21 cellular contexts compared by ENCODE assay signal in the genomic region with DNA sequence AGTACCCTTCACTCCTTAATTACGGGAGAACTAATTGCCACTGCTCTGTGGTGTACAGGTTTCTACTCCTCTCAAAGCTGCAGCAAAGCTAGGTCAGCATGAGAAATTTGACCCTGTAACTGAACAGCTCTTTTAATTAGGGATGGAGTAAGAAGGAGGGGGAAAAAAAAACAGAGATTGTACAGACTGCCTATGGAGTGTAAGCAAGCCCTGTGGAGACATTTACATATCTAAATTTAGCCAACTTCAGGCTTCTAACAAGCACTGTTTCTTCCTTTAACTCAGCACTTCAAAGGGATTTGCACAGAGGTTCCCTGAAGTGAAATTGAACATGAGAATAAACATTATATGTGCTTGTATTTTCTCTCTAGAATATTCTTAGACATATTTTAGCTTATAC.
A peak's percentile ranks its signal among the peaks of the same experiment; 100 is the strongest.
DNase-seq lines count a peak whose midpoint lies in the region; ATAC-seq and TF ChIP-seq lines count a peak whose summit lies in the region.
"Had no signal": no experiment of that assay in that cellular context is flagged by ENCODE, and none has a peak within 500 bp of the region (broad histone marks: within the 10 kb centered on the region; RNA-seq: fewer than 3 reads in every experiment).

No MANE protein-coding gene starts in this region.

- 57% methylated on average over 1 of the region's 1 CpG; no CpG with 5 or more reads in 1 of the 2 experiments for WGBS in mesodermal cell (ENCODE audit: insufficient coverage in 2 of 2), 2 experiments

- 0 out of 3 replicates have a peak, but pooled peaks cover 2% of the 10 kb centered on the region for H3K9me3 Mint-ChIP-seq in GM23338
- H3K9me3 Mint-ChIP-seq: activated T-helper 17 cell treated with anti-CD3 and anti-CD28 coated beads, Interleukin-2, amount 50 U/mL, for 72 hours had no signal

- H3K27ac ChIP-seq in GM23338 (ENCODE audit: low read depth), result no peak overlapping the region
- peak overlapping the region; percentile 3 for H3K27ac ChIP-seq in mesodermal cell (ENCODE audit: low read depth, low read length, severe bottlenecking)
- H3K27ac ChIP-seq: prostate gland, upper lobe of left lung had no signal

- ATAC-seq in GM23338 (peak; percentile 53; the same call in 2 of the 3 replicates), GM21526 (IDR thresholded peaks at IDR 0.05; ENCODE audit: low FRiP score, unreplicated experiment) (no peak)
- ATAC-seq: activated T-helper 17 cell treated with anti-CD3 and anti-CD28 coated beads, Interleukin-2, amount 50 U/mL, for 72 hours; left lobe of liver; T-cell had no signal

- H3K4me1 ChIP-seq in GM23338 (ENCODE audit: insufficient read depth) (peaks cover 18% of the 10 kb centered on the region), NT2/D1 (ENCODE audit: insufficient read depth, insufficient read length) (no peaks in the 10 kb centered on the region), mesodermal cell (ENCODE audit: control insufficient read depth, insufficient read depth, low read length, poor library complexity, severe bottlenecking) (no peaks in the 10 kb centered on the region)
- H3K4me1 ChIP-seq: prostate gland had no signal

- no peak overlapping the region; the same call in 2 of the 3 replicates for H3K4me3 Mint-ChIP-seq in GM23338
- H3K4me3 Mint-ChIP-seq: activated T-helper 17 cell treated with anti-CD3 and anti-CD28 coated beads, Interleukin-2, amount 50 U/mL, for 72 hours; CD4-positive, alpha-beta memory T cell; T-cell had no signal

- H3F3A ChIP-seq in GM23338 (replicated peaks; ENCODE audit: low read depth), result no peaks in the 10 kb centered on the region

- no peak overlapping the region for H3K27ac Mint-ChIP-seq in GM23338
- H3K27ac Mint-ChIP-seq: activated T-helper 17 cell treated with anti-CD3 and anti-CD28 coated beads, Interleukin-2, amount 50 U/mL, for 72 hours; CD4-positive, alpha-beta memory T cell; T-cell had no signal

- H3K9me3 ChIP-seq in NT2/D1 (ENCODE audit: insufficient read depth, low read length) (peaks cover 17% of the 10 kb centered on the region), mesodermal cell (ENCODE audit: control insufficient read depth, low read length) (peaks cover under 1% of the 10 kb centered on the region)
- H3K9me3 ChIP-seq: prostate gland, upper lobe of left lung had no signal

- H3K27me3 ChIP-seq in GM23338 (ENCODE audit: insufficient read depth) (no peaks in the 10 kb centered on the region), NT2/D1 (ENCODE audit: insufficient read depth, insufficient read length) (no peaks in the 10 kb centered on the region)
- H3K27me3 ChIP-seq: upper lobe of left lung had no signal

- H3K4me3 ChIP-seq in GM23338, result no peak overlapping the region
- no peak overlapping the region for H3K4me3 ChIP-seq in NT2/D1 (ENCODE audit: insufficient read length, low read depth)
- no peak overlapping the region for H3K4me3 ChIP-seq in mesodermal cell (ENCODE audit: extremely low read depth, insufficient read depth, low read length, poor library complexity, severe bottlenecking)
- H3K4me3 ChIP-seq: prostate gland, upper lobe of left lung had no signal

- no peak overlapping the region for H3K9ac ChIP-seq in NT2/D1 (ENCODE audit: insufficient read length, low read depth)

- DNase-seq in GM23338 (ENCODE audit: low spot score), result peak; percentile 14
- peak; percentile 25 for DNase-seq in NCI-H1436 (lab: John Stamatoyannopoulos, UW)
- DNase-seq in NT2/D1 (ENCODE audit: low read depth, low spot score), result peak; percentile 11
- DNase-seq in activated CD4-positive, alpha-beta T cell treated with anti-CD3 and anti-CD28 coated beads for 1 hour, result no peak
- DNase-seq in HuH-7 (ENCODE audit: low spot score), result no peak
- DNase-seq: activated CD4-positive, alpha-beta T cell treated with anti-CD3 and anti-CD28 coated beads for 48 hours; CD4-positive, alpha-beta memory T cell; cortex of kidney; Kasumi-1; NCI-H1048; OCI-M1; SHP77 treated with DMSO at 0.1 percent for 48 hours; small intestine; stimulated activated CD4-positive, alpha-beta T cell treated with anti-CD3 and anti-CD28 coated beads, Interleukin-4, amount 100 ng/mL, for 1 hour; T-cell; upper lobe of left lung had no signal

- H3K9me2 ChIP-seq in GM23338 (ENCODE audit: insufficient read depth), result 0 out of 2 replicates have a peak, but pooled peaks cover 6% of the 10 kb centered on the region

- TF ChIP-seq CTCF in GM23338 (conservative IDR thresholded peaks at IDR 0.05; ENCODE audit: low read depth in 2 of 2), result no peak

- no peaks in the 10 kb centered on the region for H3K36me3 Mint-ChIP-seq in GM23338 (ENCODE audit: low read depth)
- H3K36me3 Mint-ChIP-seq: CD4-positive, alpha-beta memory T cell; T-cell had no signal

- H2AFZ ChIP-seq in GM23338, result no peak overlapping the region

- peaks cover 26% of the 10 kb centered on the region; the same call in 2 of the 3 replicates for H3K4me1 Mint-ChIP-seq in GM23338
- H3K4me1 Mint-ChIP-seq: activated T-helper 17 cell treated with anti-CD3 and anti-CD28 coated beads, Interleukin-2, amount 50 U/mL, for 72 hours; CD4-positive, alpha-beta memory T cell; T-cell had no signal

- no peaks in the 10 kb centered on the region for H4K20me1 ChIP-seq in GM23338 (replicated peaks; ENCODE audit: insufficient read depth)

- H3K36me3 ChIP-seq in GM23338 (ENCODE audit: insufficient read depth) (no peaks in the 10 kb centered on the region), NT2/D1 (ENCODE audit: insufficient read depth, insufficient read length, low read length) (no peaks in the 10 kb centered on the region), mesodermal cell (ENCODE audit: control insufficient read depth, insufficient read depth, low read length) (no peaks in the 10 kb centered on the region)
- H3K36me3 ChIP-seq: prostate gland, upper lobe of left lung had no signal

- H3K27me3 Mint-ChIP-seq in GM23338 (ENCODE audit: insufficient read depth, low read depth, poor library complexity), result peaks cover 2% of the 10 kb centered on the region
- H3K27me3 Mint-ChIP-seq: activated T-helper 17 cell treated with anti-CD3 and anti-CD28 coated beads, Interleukin-2, amount 50 U/mL, for 72 hours; CD4-positive, alpha-beta memory T cell; T-cell had no signal

- peak overlapping the region; percentile 53; the same call in 1 of the 2 replicates for H3K4me2 ChIP-seq in GM23338

- H3K79me2 ChIP-seq in GM23338 (replicated peaks; ENCODE audit: insufficient read depth), result no peaks in the 10 kb centered on the region

TF ChIP-seq in GM23338, 12 proteins besides CTCF, POLR2A, EP300 and RAD21 (continues in another document):
- TF ChIP-seq EZH2phosphoT487 (IDR thresholded peaks at IDR 0.05; ENCODE audit: unreplicated experiment), result no peak
- TF ChIP-seq JUNB (IDR thresholded peaks at IDR 0.05; ENCODE audit: unreplicated experiment), result no peak
- no peak for TF ChIP-seq POLR2AphosphoS5 (IDR thresholded peaks at IDR 0.05; ENCODE audit: low read depth)
- TF ChIP-seq CREB1 (CRISPR knock-in tag; IDR thresholded peaks at IDR 0.05; ENCODE audit: low read depth), result no peak
- no peak for TF ChIP-seq ZNF331 (CRISPR knock-in tag; IDR thresholded peaks at IDR 0.05; ENCODE audit: low read depth)
- TF ChIP-seq, protein P1, sequence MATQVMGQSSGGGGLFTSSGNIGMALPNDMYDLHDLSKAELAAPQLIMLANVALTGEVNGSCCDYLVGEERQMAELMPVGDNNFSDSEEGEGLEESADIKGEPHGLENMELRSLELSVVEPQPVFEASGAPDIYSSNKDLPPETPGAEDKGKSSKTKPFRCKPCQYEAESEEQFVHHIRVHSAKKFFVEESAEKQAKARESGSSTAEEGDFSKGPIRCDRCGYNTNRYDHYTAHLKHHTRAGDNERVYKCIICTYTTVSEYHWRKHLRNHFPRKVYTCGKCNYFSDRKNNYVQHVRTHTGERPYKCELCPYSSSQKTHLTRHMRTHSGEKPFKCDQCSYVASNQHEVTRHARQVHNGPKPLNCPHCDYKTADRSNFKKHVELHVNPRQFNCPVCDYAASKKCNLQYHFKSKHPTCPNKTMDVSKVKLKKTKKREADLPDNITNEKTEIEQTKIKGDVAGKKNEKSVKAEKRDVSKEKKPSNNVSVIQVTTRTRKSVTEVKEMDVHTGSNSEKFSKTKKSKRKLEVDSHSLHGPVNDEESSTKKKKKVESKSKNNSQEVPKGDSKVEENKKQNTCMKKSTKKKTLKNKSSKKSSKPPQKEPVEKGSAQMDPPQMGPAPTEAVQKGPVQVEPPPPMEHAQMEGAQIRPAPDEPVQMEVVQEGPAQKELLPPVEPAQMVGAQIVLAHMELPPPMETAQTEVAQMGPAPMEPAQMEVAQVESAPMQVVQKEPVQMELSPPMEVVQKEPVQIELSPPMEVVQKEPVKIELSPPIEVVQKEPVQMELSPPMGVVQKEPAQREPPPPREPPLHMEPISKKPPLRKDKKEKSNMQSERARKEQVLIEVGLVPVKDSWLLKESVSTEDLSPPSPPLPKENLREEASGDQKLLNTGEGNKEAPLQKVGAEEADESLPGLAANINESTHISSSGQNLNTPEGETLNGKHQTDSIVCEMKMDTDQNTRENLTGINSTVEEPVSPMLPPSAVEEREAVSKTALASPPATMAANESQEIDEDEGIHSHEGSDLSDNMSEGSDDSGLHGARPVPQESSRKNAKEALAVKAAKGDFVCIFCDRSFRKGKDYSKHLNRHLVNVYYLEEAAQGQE (IDR thresholded peaks at IDR 0.05; ENCODE audit: unreplicated experiment), result no peak
- TF ChIP-seq STAT1 (IDR thresholded peaks at IDR 0.05; ENCODE audit: unreplicated experiment), result no peak

Comparison
In these comparisons a context has a peak if more than half of its experiments do, and no peak if none do; other contexts are left out.
1. DNase-seq: peak in GM23338 (single experiment), NCI-H1436 (single experiment) and NT2/D1 (single experiment); none in activated CD4-positive, alpha-beta T cell treated with anti-CD3 and anti-CD28 coated beads for 1 hour (single experiment) and HuH-7 (single experiment).